10 cellular contexts compared by ENCODE assay signal in genomic region chr18:24514439-24514838, GRCh38. TPM values are rescaled to one million over a fixed set of nuclear protein-coding genes. Genes with fewer than 3 reads are reported as not detected.
DNase-seq lines count a peak whose midpoint lies in the region; ATAC-seq and TF ChIP-seq lines count a peak whose summit lies in the region.
"Had no signal": no experiment of that assay in that cellular context is flagged by ENCODE, and none has a peak within 500 bp of the region (broad histone marks: within the 10 kb centered on the region; RNA-seq: fewer than 3 reads in every experiment).

No MANE protein-coding gene starts in this region.

- no peak for DNase-seq in CD4-positive, alpha-beta T cell
- DNase-seq in SW480 (ENCODE audit: low spot score) (peak; percentile 23), iPS-NIHi7 (ENCODE audit: extremely low spot score) (peak; percentile 83), posterior cingulate gyrus (no peak)
- DNase-seq in stimulated activated naive CD4-positive, alpha-beta T cell (lab: John Stamatoyannopoulos, UW) = no peak
- DNase-seq: right cardiac atrium, T-cell had no signal

- H3K27ac Mint-ChIP-seq in CD4-positive, alpha-beta T cell = no peak overlapping the region
- H3K27ac Mint-ChIP-seq: T-cell had no signal

- no peak overlapping the region for H3K27ac ChIP-seq in CD4-positive, alpha-beta T cell (ENCODE audit: low read depth, low read length)

- no peaks in the 10 kb centered on the region for H3K9me3 ChIP-seq in CD4-positive, alpha-beta T cell (ENCODE audit: control insufficient read depth, low read length)

- no peaks in the 10 kb centered on the region for H3K27me3 Mint-ChIP-seq in CD4-positive, alpha-beta T cell
- H3K27me3 Mint-ChIP-seq: T-cell had no signal

- intact Hi-C loops in CD4-positive, alpha-beta T cell (cut with DNase I, micrococcal nuclease) = no loop called here
- intact Hi-C loops in posterior cingulate gyrus (cut with DNase I) = no loop called here

- no peak for ATAC-seq in CD4-positive, alpha-beta T cell (ENCODE audit: poor library complexity)
- ATAC-seq in GM18867 (IDR thresholded peaks at IDR 0.05; ENCODE audit: unreplicated experiment) (peak; percentile 85), HG03571 (IDR thresholded peaks at IDR 0.05; ENCODE audit: unreplicated experiment) (peak; percentile 66), GM21786 (IDR thresholded peaks at IDR 0.05; ENCODE audit: unreplicated experiment) (no peak)

- no peaks in the 10 kb centered on the region for H3K36me3 Mint-ChIP-seq in CD4-positive, alpha-beta T cell (ENCODE audit: low read depth)
- H3K36me3 Mint-ChIP-seq: T-cell had no signal

- no peaks in the 10 kb centered on the region for H3K9me3 Mint-ChIP-seq in CD4-positive, alpha-beta T cell
- H3K9me3 Mint-ChIP-seq: T-cell had no signal

- no peaks in the 10 kb centered on the region for H3K27me3 ChIP-seq in CD4-positive, alpha-beta T cell (ENCODE audit: control insufficient read depth, insufficient read depth, low read length)

- no peak overlapping the region for H3K4me3 Mint-ChIP-seq in CD4-positive, alpha-beta T cell
- H3K4me3 Mint-ChIP-seq: T-cell had no signal

- CTCF ChIA-PET in CD4-positive, alpha-beta T cell (lab: Charles Lee) = interaction anchor here (0.5 to 0.8 kb wide), 3 partner anchors 17 to 1130 kb away, joined by 3 read pairs; no protein-coding TSS in a partner anchor

- POLR2A ChIA-PET in CD4-positive, alpha-beta T cell (lab: Charles Lee) = no interaction called here

- H3K4me1 Mint-ChIP-seq in CD4-positive, alpha-beta T cell (ENCODE audit: low read depth) = no peaks in the 10 kb centered on the region
- H3K4me1 Mint-ChIP-seq: T-cell had no signal

- TF ChIP-seq CTCF in CD4-positive, alpha-beta T cell (IDR thresholded peaks at IDR 0.05) = peak; percentile 59

RNA-seq across cellular contexts. Expression of gene HRH4, which starts 54.0 kb away (rescaled TPM):
- total RNA-seq in CD4-positive, alpha-beta T cell = under 1 TPM; 0.22 to 0.34 TPM
- total RNA-seq: right cardiac atrium had no signal

Comparison
In these comparisons a context has a peak if more than half of its experiments do, and no peak if none do; other contexts are left out.
1. ATAC-seq: peak in GM18867 (single experiment) and HG03571 (single experiment); none in CD4-positive, alpha-beta T cell (single experiment) and GM21786 (single experiment).
2. DNase-seq: peak in SW480 (single experiment) and iPS-NIHi7 (single experiment); none in CD4-positive, alpha-beta T cell (0 of 10), stimulated activated naive CD4-positive, alpha-beta T cell (0 of 6) and posterior cingulate gyrus (0 of 10).